8 cellular contexts compared by ENCODE assay signal in the genomic region with DNA sequence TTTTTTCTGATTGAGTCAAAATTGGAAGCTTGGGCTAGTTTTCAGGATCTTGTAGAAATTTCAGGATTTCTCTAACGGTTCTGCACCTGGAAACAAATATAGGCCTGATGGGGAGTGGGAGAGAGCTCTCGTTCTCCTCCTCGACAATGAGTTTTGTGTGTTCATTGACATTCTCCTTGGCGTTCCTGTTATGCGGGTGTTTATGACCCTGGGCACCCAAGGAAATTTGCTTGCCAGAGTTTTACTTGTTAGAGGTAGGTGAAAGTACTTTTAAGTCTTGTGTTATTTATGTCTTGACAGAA. TPM values are rescaled to one million over a fixed set of nuclear protein-coding genes. Genes with fewer than 3 reads are reported as not detected.
A peak's percentile ranks its signal among the peaks of the same experiment; 100 is the strongest.
DNase-seq lines count a peak whose midpoint lies in the region; ATAC-seq and TF ChIP-seq lines count a peak whose summit lies in the region.

No MANE protein-coding gene starts in this region.

- H3K4me2 ChIP-seq in BLaER1 treated with 17β-estradiol and CSF1 and Interleukin-3, amounts not matched to agents 10 nM and 100 nM: peak overlapping the region; percentile 85 to 97 (median 91)
- peak overlapping the region; percentile 83 for H3K4me2 ChIP-seq in OCI-LY3 (ENCODE audit: low read length)

- peaks cover 57 to 64% (median 63%) of the 10 kb centered on the region in 11 experiments for H4K20me1 ChIP-seq in BLaER1 treated with 17β-estradiol and CSF1 and Interleukin-3, amounts not matched to agents 10 nM and 100 nM
- peaks cover 59% of the 10 kb centered on the region for H4K20me1 ChIP-seq in OCI-LY3 (ENCODE audit: insufficient read depth, low read length)

- no peak for TF ChIP-seq CTCF in OCI-LY3 (IDR thresholded peaks at IDR 0.05; ENCODE audit: low read depth, low read length)
- TF ChIP-seq CTCF in osteocyte (IDR thresholded peaks at IDR 0.05): no peak

- no peaks in the 10 kb centered on the region for H3K27me3 Mint-ChIP-seq in osteocyte (ENCODE audit: unreplicated experiment)

- no peaks in the 10 kb centered on the region for H3K27me3 ChIP-seq in BLaER1 treated with 17β-estradiol and CSF1 and Interleukin-3, amounts not matched to agents 10 nM and 100 nM
- no peaks in the 10 kb centered on the region for H3K27me3 ChIP-seq in OCI-LY3 (ENCODE audit: low read depth, low read length)
- H3K27me3 ChIP-seq in effector memory CD4-positive, alpha-beta T cell (replicated peaks; ENCODE audit: control insufficient read depth, insufficient read depth, low read length, poor library complexity, severe bottlenecking): no peaks in the 10 kb centered on the region

- peak overlapping the region; percentile 96 to 100 (median 99); a peak in 20 of 22 replicates for H3K9ac ChIP-seq in BLaER1 treated with 17β-estradiol and CSF1 and Interleukin-3, amounts not matched to agents 10 nM and 100 nM
- H3K9ac ChIP-seq in OCI-LY3 (ENCODE audit: low read length): peak overlapping the region; percentile 92

- H3K27ac Mint-ChIP-seq in osteocyte (ENCODE audit: unreplicated experiment): peak overlapping the region; percentile 91

- H3K79me2 ChIP-seq in OCI-LY3 (ENCODE audit: low read length): peaks cover 70% of the 10 kb centered on the region

- peak overlapping the region in 7 of 11 experiments; percentile 2 to 100 (median 99); a peak in 8 of 22 replicates for H3K27ac ChIP-seq in BLaER1 treated with 17β-estradiol and CSF1 and Interleukin-3, amounts not matched to agents 10 nM and 100 nM
- no peak overlapping the region for H3K27ac ChIP-seq in OCI-LY3 (ENCODE audit: low read length)
- peak overlapping the region; percentile 81 for H3K27ac ChIP-seq in effector memory CD4-positive, alpha-beta T cell (ENCODE audit: insufficient read depth, low read length, poor library complexity, severe bottlenecking)

- peak overlapping the region; percentile 84 for H3K4me3 Mint-ChIP-seq in osteocyte (ENCODE audit: unreplicated experiment)

- H3K4me1 ChIP-seq in BLaER1 treated with 17β-estradiol and CSF1 and Interleukin-3, amounts not matched to agents 10 nM and 100 nM: peaks cover 62 to 79% (median 75%) of the 10 kb centered on the region in 10 experiments
- H3K4me1 ChIP-seq in OCI-LY3 (ENCODE audit: low read length): peaks cover 74% of the 10 kb centered on the region
- H3K4me1 ChIP-seq in effector memory CD4-positive, alpha-beta T cell (ENCODE audit: control insufficient read depth, insufficient read depth, low read length, poor library complexity, severe bottlenecking): peaks cover 29% of the 10 kb centered on the region

- H3K9me3 ChIP-seq in BLaER1 treated with 17β-estradiol and CSF1 and Interleukin-3, amounts not matched to agents 10 nM and 100 nM (replicated peaks in 1 of 11): no peaks in the 10 kb centered on the region
- no peaks in the 10 kb centered on the region for H3K9me3 ChIP-seq in OCI-LY3 (ENCODE audit: insufficient read depth, low read length)
- H3K9me3 ChIP-seq in effector memory CD4-positive, alpha-beta T cell (ENCODE audit: control insufficient read depth, low read length): no peaks in the 10 kb centered on the region

- no peak for DNase-seq in effector memory CD4-positive, alpha-beta T cell
- DNase-seq in osteocyte (ENCODE audit: extremely low spot score, unreplicated experiment) (no peak), NCI-H446 (lab: John Stamatoyannopoulos, UW) (no peak), RKO (ENCODE audit: low spot score) (no peak), C1 segment of cervical spinal cord (lab: John Stamatoyannopoulos, UW) (no peak)

- H3K4me3 ChIP-seq in BLaER1 treated with 17β-estradiol and CSF1 and Interleukin-3, amounts not matched to agents 10 nM and 100 nM: peak overlapping the region; percentile 70 to 95 (median 82); a peak in 19 of 20 replicates
- H3K4me3 ChIP-seq in OCI-LY3 (ENCODE audit: low read length): peak overlapping the region; percentile 91
- H3K4me3 ChIP-seq in effector memory CD4-positive, alpha-beta T cell (ENCODE audit: insufficient read depth, low read depth, low read length, poor library complexity, severe bottlenecking): peak overlapping the region; percentile 82

- no peaks in the 10 kb centered on the region for H3K36me3 Mint-ChIP-seq in osteocyte (ENCODE audit: unreplicated experiment)

- no peak for ATAC-seq in GM21717 (IDR thresholded peaks at IDR 0.05; ENCODE audit: unreplicated experiment)

- H3K9me3 Mint-ChIP-seq in osteocyte (ENCODE audit: unreplicated experiment): no peaks in the 10 kb centered on the region

- H3K36me3 ChIP-seq in BLaER1 treated with 17β-estradiol and CSF1 and Interleukin-3, amounts not matched to agents 10 nM and 100 nM: peaks cover 0 to 33% (median 13%) of the 10 kb centered on the region in 11 experiments; a peak in 9 of 22 replicates
- H3K36me3 ChIP-seq in OCI-LY3 (replicated peaks; ENCODE audit: low read depth, low read length): peaks cover 22% of the 10 kb centered on the region
- no peaks in the 10 kb centered on the region for H3K36me3 ChIP-seq in effector memory CD4-positive, alpha-beta T cell (ENCODE audit: control insufficient read depth, insufficient read depth, low read length)

- peaks cover 65% of the 10 kb centered on the region for H3K4me1 Mint-ChIP-seq in osteocyte (ENCODE audit: unreplicated experiment)

- no peak overlapping the region for H2AFZ ChIP-seq in OCI-LY3 (ENCODE audit: low read depth, low read length)

RNA-seq across cellular contexts. Expression of a gene that starts 2.2 kb away (rescaled TPM):
- total RNA-seq in osteocyte: 76.8 and 79.6 TPM in 2 replicates
